Comparison of ENCODE assay signal across 15 cellular contexts in the genomic region with DNA sequence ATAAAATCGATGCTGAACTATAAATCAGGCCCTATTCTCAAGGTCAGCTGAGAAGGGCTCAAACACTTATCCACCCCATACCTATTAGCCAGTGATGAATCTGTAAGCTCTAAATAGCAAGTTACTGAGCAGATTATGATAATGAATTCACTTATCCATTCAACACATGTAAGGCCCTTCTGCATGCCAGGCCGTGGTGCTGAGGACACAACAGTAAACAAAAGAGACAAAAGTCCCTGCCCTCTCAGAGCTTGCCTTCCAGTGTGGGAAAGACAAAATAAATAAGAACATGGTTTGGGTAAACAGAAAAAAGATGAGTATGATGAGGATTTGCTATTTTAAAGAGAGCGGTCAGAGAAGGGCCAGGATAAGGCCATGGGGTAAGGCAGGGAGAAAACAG.
"Had no signal": no experiment of that assay in that cellular context is flagged by ENCODE, and none has a peak within 500 bp of the region (broad histone marks: within the 10 kb centered on the region; RNA-seq: fewer than 3 reads in every experiment).

No MANE protein-coding gene starts in this region.

- H3K27ac ChIP-seq: cardiac muscle cell, colonic mucosa, gastrocnemius medialis, left lung, parathyroid adenoma had no signal

- H3K36me3 ChIP-seq: cardiac muscle cell, colonic mucosa, gastrocnemius medialis, left lung had no signal

- H3K27me3 ChIP-seq: cardiac muscle cell, colonic mucosa, gastrocnemius medialis, left lung had no signal

- H3K27me3 Mint-ChIP-seq: activated CD4-positive, alpha-beta memory T cell treated with anti-CD3 and anti-CD28 coated beads for 36 hours had no signal

- H3K9me3 ChIP-seq: colonic mucosa, gastrocnemius medialis, left lung had no signal

- H3K9me3 Mint-ChIP-seq: activated CD4-positive, alpha-beta memory T cell treated with anti-CD3 and anti-CD28 coated beads for 36 hours; nephron progenitor cell had no signal

- H3K4me1 ChIP-seq: colonic mucosa, parathyroid adenoma had no signal

- H3K4me3 Mint-ChIP-seq: activated CD4-positive, alpha-beta memory T cell treated with anti-CD3 and anti-CD28 coated beads for 36 hours; nephron progenitor cell had no signal

- H2AFZ ChIP-seq: parathyroid adenoma had no signal

- H3K79me2 ChIP-seq: parathyroid adenoma had no signal

- H3K4me3 ChIP-seq: cardiac muscle cell, colonic mucosa, gastrocnemius medialis, left lung had no signal

- ATAC-seq: gastrocnemius medialis, left lung had no signal

- H3K36me3 Mint-ChIP-seq: activated CD4-positive, alpha-beta memory T cell treated with anti-CD3 and anti-CD28 coated beads for 36 hours had no signal

- H3K9ac ChIP-seq: parathyroid adenoma had no signal

- DNase-seq: activated CD4-positive, alpha-beta memory T cell treated with anti-CD3 and anti-CD28 coated beads for 36 hours; activated CD4-positive, alpha-beta T cell treated with anti-CD3 and anti-CD28 coated beads for 1 hour; activated naive CD4-positive, alpha-beta T cell; aorta; colonic mucosa; effector CD4-positive, alpha-beta T cell; gastrocnemius medialis; islet precursor cell; left lung; mesendoderm; nephron progenitor cell; retina; T-helper 9 cell had no signal

- H3K27ac Mint-ChIP-seq: activated CD4-positive, alpha-beta memory T cell treated with anti-CD3 and anti-CD28 coated beads for 36 hours had no signal
